In the genomic region with DNA sequence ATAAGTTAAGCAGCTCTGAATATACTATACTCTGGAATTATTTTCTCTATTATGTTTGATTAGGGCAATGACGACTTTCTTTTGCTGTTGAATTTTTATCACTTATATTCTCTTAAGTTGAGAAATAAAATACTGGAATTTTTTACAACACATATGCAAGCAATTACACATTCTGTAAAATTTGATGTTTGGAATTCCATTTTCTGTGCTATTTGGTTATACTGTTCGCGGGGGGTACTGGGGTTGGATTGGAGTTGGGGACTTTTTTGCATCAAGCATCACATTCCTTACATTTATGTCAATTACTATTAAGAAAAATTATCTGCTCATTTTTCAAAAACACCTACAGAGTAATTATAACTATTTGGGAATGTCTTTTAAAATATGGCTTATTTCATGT, we compare ENCODE assay signal across 15 cellular contexts. TPM values are rescaled to one million over a fixed set of nuclear protein-coding genes. Genes with fewer than 3 reads are reported as not detected.
A peak's percentile ranks its signal among the peaks of the same experiment; 100 is the strongest.
DNase-seq lines count a peak whose midpoint lies in the region; ATAC-seq and TF ChIP-seq lines count a peak whose summit lies in the region.
"Had no signal": no experiment of that assay in that cellular context is flagged by ENCODE, and none has a peak within 500 bp of the region (broad histone marks: within the 10 kb centered on the region; RNA-seq: fewer than 3 reads in every experiment).

No MANE protein-coding gene starts in this region.

- H3K4me1 ChIP-seq in gastrocnemius medialis (peaks cover 0 to 8% of the 10 kb centered on the region in 2 donors), colonic mucosa (no peaks in the 10 kb centered on the region)
- H3K4me1 ChIP-seq: thyroid gland had no signal

- DNase-seq in BJ (ENCODE audit: low read depth) (no peak), WTC11 (ENCODE audit: low spot score) (no peak), foreskin fibroblast (no peak), gastrocnemius medialis (no peak), left colon (no peak), lower leg skin (ENCODE audit: low spot score in 2 of 2) (no peak), colonic mucosa (no peak)
- DNase-seq: activated CD8-positive, alpha-beta T cell treated with anti-CD3 and anti-CD28 coated beads, Interleukin-2, amount 10 ng/mL, durations not matched to agents 7 days and 5 days; activated naive CD8-positive, alpha-beta T cell treated with anti-CD3 and anti-CD28 coated beads for 36 hours; CD4-positive, CD25-positive, alpha-beta regulatory T cell; effector memory CD4-positive, alpha-beta T cell; NCI-H1694 treated with DMSO at 0.1 percent for 48 hours; thyroid gland had no signal

- peak overlapping the region; percentile 29; the same call in 1 of the 2 replicates for H3K27ac Mint-ChIP-seq in WTC11
- H3K27ac Mint-ChIP-seq: activated CD8-positive, alpha-beta T cell treated with anti-CD3 and anti-CD28 coated beads, Interleukin-2, amount 10 ng/mL, durations not matched to agents 7 days and 5 days; activated naive CD8-positive, alpha-beta T cell treated with anti-CD3 and anti-CD28 coated beads for 36 hours; CD4-positive, CD25-positive, alpha-beta regulatory T cell had no signal

- no peaks in the 10 kb centered on the region for H3K27me3 Mint-ChIP-seq in WTC11 (ENCODE audit: low read depth)
- H3K27me3 Mint-ChIP-seq: CD4-positive, CD25-positive, alpha-beta regulatory T cell had no signal

- TF ChIP-seq CTCF in BJ (IDR thresholded peaks at IDR 0.05; ENCODE audit: insufficient read depth, low read depth, low read length) (no peak), WTC11 (IDR thresholded peaks at IDR 0.05) (no peak), foreskin fibroblast (IDR thresholded peaks at IDR 0.05; ENCODE audit: low read depth, low read length) (no peak), gastrocnemius medialis (IDR thresholded peaks at IDR 0.05 in 4 of 5, conservative IDR thresholded peaks at IDR 0.05 in 1 of 5) (no peak), lower leg skin (IDR thresholded peaks at IDR 0.05) (no peak), colonic mucosa (IDR thresholded peaks at IDR 0.05) (no peak)

- no peak overlapping the region for H3K9ac ChIP-seq in colonic mucosa (ENCODE audit: low read depth in 2 of 2, low read length in 2 of 2)

- 36 to 41% methylated on average over 3 of the region's 3 CpGs for WGBS in lower leg skin, 2 donors

- TF ChIP-seq POLR2A in gastrocnemius medialis (IDR thresholded peaks at IDR 0.05) = no peak
- no peak for TF ChIP-seq POLR2A in lower leg skin (IDR thresholded peaks at IDR 0.05)

- CTCF ChIA-PET in BJ (lab: Yijun Ruan, JAX) (interaction anchor here (0.8 to 2.4 kb wide), 3 partner anchors 14 to 83 kb away, joined by 4 to 11 read pairs (median 11); no protein-coding TSS in a partner anchor), WTC11 (lab: Charles Lee) (interaction anchor here (0.9 to 1.6 kb wide), 11 partner anchors 8 to 111 kb away, joined by 3 to 10 read pairs (median 5); no protein-coding TSS in a partner anchor)

- H3K4me3 Mint-ChIP-seq in WTC11 = peak overlapping the region; percentile 49
- H3K4me3 Mint-ChIP-seq: activated CD8-positive, alpha-beta T cell treated with anti-CD3 and anti-CD28 coated beads, Interleukin-2, amount 10 ng/mL, durations not matched to agents 7 days and 5 days; activated naive CD8-positive, alpha-beta T cell treated with anti-CD3 and anti-CD28 coated beads for 36 hours; CD4-positive, CD25-positive, alpha-beta regulatory T cell had no signal

- H3K27ac ChIP-seq in gastrocnemius medialis (peak overlapping the region in 2 of 4 donors; percentile 3 to 45), colonic mucosa (no peak overlapping the region)
- H3K27ac ChIP-seq: neutrophil, thyroid gland had no signal

- H3K27me3 ChIP-seq in BJ (ENCODE audit: control insufficient read depth, insufficient read depth, low read length) (no peaks in the 10 kb centered on the region), gastrocnemius medialis (no peaks in the 10 kb centered on the region), colonic mucosa (no peaks in the 10 kb centered on the region)
- H3K27me3 ChIP-seq: thyroid gland had no signal

- POLR2A ChIA-PET in BJ (lab: Charles Lee) = no interaction called here
- POLR2A ChIA-PET in WTC11 (lab: Charles Lee) = interaction anchor here (0.5 kb wide), 1 partner anchor 70 kb away, joined by 3 read pairs; no protein-coding TSS in a partner anchor

- intact Hi-C loops in gastrocnemius medialis (cut with DNase I; ENCODE audit: low total_unique reads) (loop anchor here (5.0 kb wide), 1 partner anchor 35 kb away; no protein-coding TSS in a partner anchor), left colon (cut with DNase I, micrococcal nuclease) (no loop called here), lower leg skin (cut with DNase I; ENCODE audit: low total_unique reads) (no loop called here), colonic mucosa (cut with DNase I) (no loop called here)

- H3K36me3 ChIP-seq in BJ (ENCODE audit: control insufficient read depth, insufficient read depth, low read length) (0 out of 2 replicates have a peak, but pooled peaks cover 1% of the 10 kb centered on the region), gastrocnemius medialis (no peaks in the 10 kb centered on the region), colonic mucosa (no peaks in the 10 kb centered on the region)
- H3K36me3 ChIP-seq: neutrophil, thyroid gland had no signal

- peaks cover 31% of the 10 kb centered on the region for H3K4me1 Mint-ChIP-seq in WTC11

- no peaks in the 10 kb centered on the region for H3K9me3 Mint-ChIP-seq in WTC11
- H3K9me3 Mint-ChIP-seq: activated naive CD8-positive, alpha-beta T cell treated with anti-CD3 and anti-CD28 coated beads for 36 hours had no signal

- H3K36me3 Mint-ChIP-seq in WTC11 = no peaks in the 10 kb centered on the region
- H3K36me3 Mint-ChIP-seq: activated naive CD8-positive, alpha-beta T cell treated with anti-CD3 and anti-CD28 coated beads for 36 hours; CD4-positive, CD25-positive, alpha-beta regulatory T cell had no signal

- in situ Hi-C loops in gastrocnemius medialis (cut with MboI; ENCODE audit: low sequenced_read_pairs in 4 of 4) = no loop called here

- peak overlapping the region; percentile 58 for H3K4me3 ChIP-seq in BJ (ENCODE audit: low read depth, low read length)
- peak overlapping the region; percentile 74 to 89 for H3K4me3 ChIP-seq in foreskin fibroblast (ENCODE audit: low read depth in 1 of 2, low read length in 2 of 2)
- peak overlapping the region; percentile 15 to 54 (median 50) for H3K4me3 ChIP-seq in gastrocnemius medialis
- no peak overlapping the region for H3K4me3 ChIP-seq in lower leg skin (ENCODE audit: low read depth, poor library complexity, severe bottlenecking)
- no peak overlapping the region for H3K4me3 ChIP-seq in colonic mucosa
- H3K4me3 ChIP-seq: thyroid gland had no signal

- H3K9me3 ChIP-seq in gastrocnemius medialis (no peaks in the 10 kb centered on the region), colonic mucosa (no peaks in the 10 kb centered on the region)
- H3K9me3 ChIP-seq: neutrophil, thyroid gland had no signal

- ATAC-seq in WTC11 (no peak), gastrocnemius medialis (no peak), left colon (no peak), HG03460 (IDR thresholded peaks at IDR 0.05; ENCODE audit: unreplicated experiment) (no peak)
- ATAC-seq: activated CD8-positive, alpha-beta T cell treated with anti-CD3 and anti-CD28 coated beads, Interleukin-2, amount 10 ng/mL, durations not matched to agents 7 days and 5 days had no signal

TF ChIP-seq in WTC11, 78 proteins besides CTCF, POLR2A, EP300 and RAD21:
- no peak for TF ChIP-seq CBFB (CRISPR knock-in tag; IDR thresholded peaks at IDR 0.05; ENCODE audit: low read depth)
- no peak for TF ChIP-seq ATF1 (CRISPR knock-in tag; IDR thresholded peaks at IDR 0.05)
- TF ChIP-seq, protein P1, sequence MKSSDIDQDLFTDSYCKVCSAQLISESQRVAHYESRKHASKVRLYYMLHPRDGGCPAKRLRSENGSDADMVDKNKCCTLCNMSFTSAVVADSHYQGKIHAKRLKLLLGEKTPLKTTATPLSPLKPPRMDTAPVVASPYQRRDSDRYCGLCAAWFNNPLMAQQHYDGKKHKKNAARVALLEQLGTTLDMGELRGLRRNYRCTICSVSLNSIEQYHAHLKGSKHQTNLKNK (CRISPR knock-in tag; IDR thresholded peaks at IDR 0.05) = no peak
- no peak for TF ChIP-seq EMX1 (CRISPR knock-in tag; IDR thresholded peaks at IDR 0.05)
- no peak for TF ChIP-seq RELA (CRISPR knock-in tag; IDR thresholded peaks at IDR 0.05; ENCODE audit: borderline replicate concordance)
- no peak for TF ChIP-seq SMAD4 (CRISPR knock-in tag; IDR thresholded peaks at IDR 0.05)
- TF ChIP-seq JUN (CRISPR knock-in tag; IDR thresholded peaks at IDR 0.05) = no peak

RNA-seq across cellular contexts. Expression of a gene that starts 2.1 kb away (rescaled TPM):
- 351 and 383 TPM in 2 replicates for polyA plus RNA-seq in BJ (2011; rRNA removed)
- 180 and 244 TPM in 2 replicates for polyA minus RNA-seq in BJ (2011; rRNA and poly(A)+ RNA removed)
- 16.0 to 18.4 TPM (median 17.2 TPM) in 3 replicates for total RNA-seq in WTC11 (2021)
- total RNA-seq in gastrocnemius medialis = 1 to 10 TPM; 4.4 to 9.8 (median 6.2) TPM
- 10 to 100 TPM in 1 of 2 donors, 1 to 10 TPM in 1; 8.0 to 21.5 TPM for total RNA-seq in left colon
- total RNA-seq in lower leg skin = 10 to 100 TPM in 3 of 4 donors, 1 to 10 TPM in 1; 7.7 to 29.5 (median 16.9) TPM
- total RNA-seq in colonic mucosa = 10 to 100 TPM; 10.4 to 24.6 TPM

Comparison
In these comparisons a context has a peak if more than half of its experiments do, and no peak if none do; other contexts are left out.
1. H3K4me3 ChIP-seq: peak in BJ (single experiment), foreskin fibroblast (2 of 2) and gastrocnemius medialis (4 of 4); none in lower leg skin (single experiment) and colonic mucosa (single experiment).